Comparison of ENCODE assay signal across 8 cellular contexts in genomic region chr15:65304393-65305143, GRCh38. TPM values are rescaled to one million over a fixed set of nuclear protein-coding genes. Genes with fewer than 3 reads are reported as not detected.
DNase-seq lines count a peak whose midpoint lies in the region; ATAC-seq and TF ChIP-seq lines count a peak whose summit lies in the region.

TSS of gene RNU5B-1 (plus strand) at chr15:65304677.

- no peaks in the 10 kb centered on the region for H3K9me3 Mint-ChIP-seq in Calu3 (ENCODE audit: low read depth, unreplicated experiment)

- peak within 1 kb of the TSS; percentile 100 for H3K27ac Mint-ChIP-seq in Calu3 (ENCODE audit: unreplicated experiment)

- peak within 1 kb of the TSS; percentile 87 for H3K4me3 Mint-ChIP-seq in Calu3 (ENCODE audit: low read depth, unreplicated experiment)

- no peaks in the 10 kb centered on the region for H3K27me3 Mint-ChIP-seq in Calu3 (ENCODE audit: unreplicated experiment)

- DNase-seq in Calu3 (peak; percentile 86), HS-27A (ENCODE audit: low read depth) (peak; percentile 96), NOMO-1 treated with dmso at 0.1 percent for 144 hours (lab: John Stamatoyannopoulos, UW; ENCODE audit: unreplicated experiment) (peak; percentile 89), epidermal melanocyte (ENCODE audit: insufficient read length, low spot score) (peak; percentile 62), middle frontal gyrus (ENCODE audit: extremely low spot score, low spot score) (peak; percentile 83)
- DNase-seq in activated CD8-positive, alpha-beta memory T cell treated with anti-CD3 and anti-CD28 coated beads, Interleukin-2, amount 50 U/mL, for 1 hour (ENCODE audit: extremely low read depth) = peak; percentile 56
- DNase-seq in stimulated activated CD8-positive, alpha-beta memory T cell treated with anti-CD3 and anti-CD28 coated beads, Interleukin-4, amount 100 ng/mL, for 1 hour (ENCODE audit: low read depth in 2 of 2, low spot score in 1 of 2) = peak; percentile 32 to 58

- CTCF ChIA-PET in Calu3 (lab: Charles Lee) = interaction anchor here (0.6 to 1.3 kb wide), 9 partner anchors 10 to 306 kb away, joined by 3 to 8 read pairs (median 3); partner anchors contain the start of gene PARP16

- peaks cover 31% of the 10 kb centered on the region for H3K36me3 Mint-ChIP-seq in Calu3 (ENCODE audit: insufficient read depth, unreplicated experiment)

- peak; percentile 47 for ATAC-seq in GM19468 (IDR thresholded peaks at IDR 0.05; ENCODE audit: extremely low read depth, unreplicated experiment)

- intact Hi-C loops in Calu3 (cut with micrococcal nuclease; ENCODE audit: unreplicated experiment) = loop anchor here (2.0 kb wide), 1 partner anchor 116 kb away; no protein-coding TSS in a partner anchor

- peaks cover 11% of the 10 kb centered on the region for H3K4me1 Mint-ChIP-seq in Calu3 (ENCODE audit: low read depth, unreplicated experiment)

- TF ChIP-seq CTCF in Calu3 (IDR thresholded peaks at IDR 0.05; ENCODE audit: unreplicated experiment) = no peak

- TSS peak; percentile 99 for BruUV-seq in Calu3 (replicated peaks; lab: Mats Ljungman, UMichigan)

RNA-seq across cellular contexts. Expression of gene RNU5B-1, which starts in this region (rescaled TPM):
- 20.3 and 25.8 TPM in 2 replicates for total RNA-seq in Calu3 (2022)

Comparison
In these comparisons a context has a peak if more than half of its experiments do, and no peak if none do; other contexts are left out.
1. Peak in every context shown above with its lines: DNase-seq and ATAC-seq.
2. DNase-seq: peak in every context shown above with its lines; median percentile 96 in HS-27A; 89 in NOMO-1 treated with dmso at 0.1 percent for 144 hours; 86 in Calu3; 83 in middle frontal gyrus; 62 in epidermal melanocyte; 56 in activated CD8-positive, alpha-beta memory T cell treated with anti-CD3 and anti-CD28 coated beads, Interleukin-2, amount 50 U/mL, for 1 hour; 45 in stimulated activated CD8-positive, alpha-beta memory T cell treated with anti-CD3 and anti-CD28 coated beads, Interleukin-4, amount 100 ng/mL, for 1 hour.